In genomic region chr1:215623162-215623561, GRCh38 we compare ENCODE assay signal across 28 cellular contexts.
"Had no signal": no experiment of that assay in that cellular context is flagged by ENCODE, and none has a peak within 500 bp of the region (broad histone marks: within the 10 kb centered on the region; RNA-seq: fewer than 3 reads in every experiment).

No MANE protein-coding gene starts in this region.

- DNase-seq: activated CD4-positive, alpha-beta memory T cell treated with anti-CD3 and anti-CD28 coated beads for 36 hours; activated CD4-positive, alpha-beta T cell treated with anti-CD3 and anti-CD28 coated beads for 36 hours; activated CD4-positive, alpha-beta T cell treated with anti-CD3 and anti-CD28 coated beads, Interleukin-2, amount 10 ng/mL, durations not matched to agents 24 days and 14 days; activated CD4-positive, CD25-positive, alpha-beta regulatory T cell; activated CD4-positive, CD25-positive, alpha-beta regulatory T cell treated with anti-CD3 and anti-CD28 coated beads, Interleukin-2, amount 50 U/mL, for 72 hours; activated CD8-positive, alpha-beta memory T cell treated with anti-CD3 and anti-CD28 coated beads, Interleukin-2, amount 10 ng/mL, durations not matched to agents 7 days and 5 days; activated CD8-positive, alpha-beta memory T cell treated with anti-CD3 and anti-CD28 coated beads, Interleukin-2, amount 50 U/mL, for 4 hours; activated CD8-positive, alpha-beta T cell treated with anti-CD3 and anti-CD28 coated beads, Interleukin-2, amount 10 ng/mL, durations not matched to agents 7 days and 5 days; activated effector memory CD4-positive, alpha-beta T cell treated with Interleukin-2 at 50 U/mL for 16 hours; activated gamma-delta T cell treated with Interleukin-2 at 50 U/mL for 16 hours; activated naive CD4-positive, alpha-beta T cell treated with anti-CD3 and anti-CD28 coated beads, Interleukin-2, amount 50 U/mL, for 16 hours; activated naive CD4-positive, alpha-beta T cell treated with Interleukin-2 at 50 U/mL for 16 hours; activated T-cell treated with anti-CD3 and anti-CD28 coated beads, Interleukin-2, amount 50 U/mL, for 24 hours; activated T-cell treated with anti-CD3 and anti-CD28 coated beads, Interleukin-2, amount 50 U/mL, for 72 hours; amniotic stem cell; anterior cingulate cortex; caudate nucleus; cortex of kidney; effector CD8-positive, alpha-beta T cell; foreskin melanocyte; heart right ventricle; T-helper 2 cell had no signal

- ATAC-seq: activated CD4-positive, alpha-beta T cell treated with anti-CD3 and anti-CD28 coated beads for 36 hours; activated CD8-positive, alpha-beta memory T cell treated with anti-CD3 and anti-CD28 coated beads, Interleukin-2, amount 10 ng/mL, durations not matched to agents 7 days and 5 days; activated CD8-positive, alpha-beta T cell treated with anti-CD3 and anti-CD28 coated beads, Interleukin-2, amount 10 ng/mL, durations not matched to agents 7 days and 5 days; activated T-cell treated with anti-CD3 and anti-CD28 coated beads, Interleukin-2, amount 50 U/mL, for 72 hours; gastroesophageal sphincter; heart right ventricle had no signal

- H3K27me3 ChIP-seq: gastroesophageal sphincter, heart right ventricle had no signal

- H3K9me3 ChIP-seq: gastroesophageal sphincter, heart right ventricle had no signal

- H3K4me3 ChIP-seq: gastroesophageal sphincter, heart right ventricle had no signal

- H3K27ac ChIP-seq: epithelial cell of prostate, heart right ventricle had no signal

- FAIRE-seq: astrocyte, colon, endometrium, endothelial cell of umbilical vein had no signal
